ENCODE assay signal across 16 cellular contexts in genomic region chr3:104810896-104811295, GRCh38.
DNase-seq lines count a peak whose midpoint lies in the region; ATAC-seq and TF ChIP-seq lines count a peak whose summit lies in the region.
"Had no signal": no experiment of that assay in that cellular context is flagged by ENCODE, and none has a peak within 500 bp of the region (broad histone marks: within the 10 kb centered on the region; RNA-seq: fewer than 3 reads in every experiment).

No MANE protein-coding gene starts in this region.

- DNase-seq in LNCaP clone FGC (ENCODE audit: low read depth) (peak; percentile 94), NCI-H2081 (lab: John Stamatoyannopoulos, UW) (peak; percentile 67 to 93), NCI-H748 treated with DMSO at 0.1 percent for 48 hours (lab: John Stamatoyannopoulos, UW) (peak; percentile 47), left lung (no peak), medulla oblongata (ENCODE audit: extremely low spot score) (no peak), DMS79 treated with DMSO at 0.1 percent for 48 hours (lab: John Stamatoyannopoulos, UW) (no peak), left cardiac atrium (no peak)
- DNase-seq: DMS79, H9, Kasumi-1, NCI-H1694 treated with DMSO at 0.1 percent for 48 hours, NCI-H524 treated with DMSO at 0.1 percent for 48 hours, RPMI8226, SJCRH30, T-helper 2 cell had no signal

- no peaks in the 10 kb centered on the region for H3K36me3 ChIP-seq in left lung
- H3K36me3 ChIP-seq: SJCRH30 had no signal

- H3K27me3 ChIP-seq in left lung, result no peaks in the 10 kb centered on the region
- H3K27me3 ChIP-seq: SJCRH30 had no signal

- intact Hi-C loops in left lung (cut with DNase I), result no loop called here
- intact Hi-C loops in left cardiac atrium (cut with DNase I), result no loop called here

- H3K9me3 ChIP-seq in left lung, result no peaks in the 10 kb centered on the region
- H3K9me3 ChIP-seq: SJCRH30 had no signal

- ATAC-seq in left lung, result peak; percentile 67
- ATAC-seq in left cardiac atrium, result no peak

- TF ChIP-seq CTCF in LNCaP clone FGC (IDR thresholded peaks at IDR 0.05; ENCODE audit: control insufficient read depth, extremely low read depth, insufficient read depth) (no peak), left lung (IDR thresholded peaks at IDR 0.05) (no peak)

- no peak overlapping the region for H3K27ac ChIP-seq in left lung
- H3K27ac ChIP-seq: HL-60, SJCRH30 had no signal

- no peaks in the 10 kb centered on the region for H3K4me1 ChIP-seq in left lung
- H3K4me1 ChIP-seq: SJCRH30 had no signal

- H3K4me3 ChIP-seq in LNCaP clone FGC (ENCODE audit: low read depth, low read length), result no peak overlapping the region
- no peak overlapping the region for H3K4me3 ChIP-seq in left lung
- H3K4me3 ChIP-seq: SJCRH30 had no signal

Comparison
In these comparisons a context has a peak if more than half of its experiments do, and no peak if none do; other contexts are left out.
1. DNase-seq: peak in LNCaP clone FGC (single experiment), NCI-H2081 (2 of 2) and NCI-H748 treated with DMSO at 0.1 percent for 48 hours (single experiment); none in left lung (0 of 2), medulla oblongata (single experiment), DMS79 treated with DMSO at 0.1 percent for 48 hours (single experiment) and left cardiac atrium (single experiment).